15 cellular contexts compared by ENCODE assay signal in genomic region chr22:17884951-17885350, GRCh38.
DNase-seq lines count a peak whose midpoint lies in the region; FAIRE-seq and TF ChIP-seq lines count a peak whose summit lies in the region.
"Had no signal": no experiment of that assay in that cellular context is flagged by ENCODE, and none has a peak within 500 bp of the region (broad histone marks: within the 10 kb centered on the region; RNA-seq: fewer than 3 reads in every experiment).

No MANE protein-coding gene starts in this region.

- H3K4me3 Mint-ChIP-seq in astrocyte (ENCODE audit: unreplicated experiment) (no peak overlapping the region), neural progenitor cell (no peak overlapping the region)
- H3K4me3 Mint-ChIP-seq: CD4-positive, alpha-beta memory T cell had no signal

- no peaks in the 10 kb centered on the region for H3K79me2 ChIP-seq in astrocyte (ENCODE audit: insufficient read depth, low read length)
- H3K79me2 ChIP-seq in neural progenitor cell (ENCODE audit: low read depth): no peaks in the 10 kb centered on the region

- H3K36me3 Mint-ChIP-seq in astrocyte (ENCODE audit: low read depth, unreplicated experiment) (peaks cover 20% of the 10 kb centered on the region), neural progenitor cell (peaks cover 19% of the 10 kb centered on the region)

- H2AFZ ChIP-seq in astrocyte (ENCODE audit: low read depth, low read length) (no peak overlapping the region), neural progenitor cell (replicated peaks) (no peak overlapping the region)

- 85 to 92% (median 89%) methylated on average over 7 of the region's 7 CpGs for WGBS in stomach, 5 donors

- H3K36me3 ChIP-seq in astrocyte (ENCODE audit: insufficient read depth, low read length): peaks cover 8% of the 10 kb centered on the region
- peaks cover 21 to 92% (median 87%) of the 10 kb centered on the region in 4 donors for H3K36me3 ChIP-seq in stomach
- H3K36me3 ChIP-seq in neural progenitor cell: no peaks in the 10 kb centered on the region

- H3K4me1 ChIP-seq in astrocyte (ENCODE audit: insufficient read depth, low read length) (no peaks in the 10 kb centered on the region), stomach (peaks cover 0 to 3% (median 0%) of the 10 kb centered on the region in 4 donors), neural progenitor cell (no peaks in the 10 kb centered on the region)

- TF ChIP-seq CTCF in RWPE1 (conservative IDR thresholded peaks at IDR 0.05; ENCODE audit: low read depth): no peak
- TF ChIP-seq CTCF in astrocyte (IDR thresholded peaks at IDR 0.05; ENCODE audit: insufficient read depth, low read depth, low read length): no peak
- no peak for TF ChIP-seq CTCF in stomach (IDR thresholded peaks at IDR 0.05)
- TF ChIP-seq CTCF in neural progenitor cell (IDR thresholded peaks at IDR 0.05): no peak

- H3K9me3 Mint-ChIP-seq in astrocyte (ENCODE audit: unreplicated experiment) (no peaks in the 10 kb centered on the region), neural progenitor cell (no peaks in the 10 kb centered on the region)
- H3K9me3 Mint-ChIP-seq: CD4-positive, alpha-beta memory T cell had no signal

- no peaks in the 10 kb centered on the region for H3K27me3 Mint-ChIP-seq in astrocyte (ENCODE audit: low read depth, unreplicated experiment)
- H3K27me3 Mint-ChIP-seq in neural progenitor cell (ENCODE audit: insufficient read depth, low read depth): peaks cover 2% of the 10 kb centered on the region
- H3K27me3 Mint-ChIP-seq: CD4-positive, alpha-beta memory T cell had no signal

- H3K4me2 ChIP-seq in astrocyte (ENCODE audit: low read length): no peak overlapping the region
- no peak overlapping the region for H3K4me2 ChIP-seq in neural progenitor cell

- H3K9me3 ChIP-seq in astrocyte (ENCODE audit: insufficient read depth, low read depth, low read length): no peaks in the 10 kb centered on the region
- H3K9me3 ChIP-seq in stomach: no peaks in the 10 kb centered on the region
- H3K9me3 ChIP-seq in neural progenitor cell (ENCODE audit: low read depth): no peaks in the 10 kb centered on the region

- intact Hi-C loops in stomach (cut with DNase I; ENCODE audit: low total_unique reads): no loop called here

- H3K4me3 ChIP-seq in astrocyte (ENCODE audit: insufficient read depth, low read depth, low read length): no peak overlapping the region
- no peak overlapping the region for H3K4me3 ChIP-seq in skeletal muscle cell (ENCODE audit: low read depth, low read length)
- no peak overlapping the region for H3K4me3 ChIP-seq in stomach
- no peak overlapping the region for H3K4me3 ChIP-seq in neural progenitor cell
- H3K4me3 ChIP-seq: SK-N-MC had no signal

- no peak for DNase-seq in RWPE1 (ENCODE audit: low spot score)
- no peak for DNase-seq in astrocyte (ENCODE audit: low read depth)
- no peak for DNase-seq in epithelial cell of prostate (ENCODE audit: low read depth, low spot score)
- DNase-seq in skeletal muscle cell (ENCODE audit: low read depth): peak; percentile 33
- DNase-seq in GM12892 (ENCODE audit: insufficient read length): no peak
- no peak for DNase-seq in stomach
- no peak for DNase-seq in neural progenitor cell (ENCODE audit: low spot score)
- DNase-seq: Calu3; CD4-positive, alpha-beta memory T cell; DMS53; NCI-H1417 treated with DMSO at 0.1 percent for 48 hours; NCI-H2029 had no signal

- H3K27ac Mint-ChIP-seq in astrocyte (ENCODE audit: unreplicated experiment): peak overlapping the region; percentile 36
- H3K27ac Mint-ChIP-seq in neural progenitor cell: no peak overlapping the region

- H3K27me3 ChIP-seq in astrocyte (ENCODE audit: insufficient read depth, low read length): no peaks in the 10 kb centered on the region
- H3K27me3 ChIP-seq in stomach: no peaks in the 10 kb centered on the region
- no peaks in the 10 kb centered on the region for H3K27me3 ChIP-seq in neural progenitor cell

- TF ChIP-seq POLR2A in GM12892 (IDR thresholded peaks at IDR 0.05; ENCODE audit: low read depth, low read length) (no peak), stomach (IDR thresholded peaks at IDR 0.05) (no peak)

- no peak for FAIRE-seq in astrocyte (lab: Jason Lieb, UNC)
- FAIRE-seq in GM12892 (lab: Jason Lieb, UNC): no peak
- FAIRE-seq: HTR-8/SVneo had no signal

- TF ChIP-seq EP300 in stomach (IDR thresholded peaks at IDR 0.05): no peak

- H3K4me1 Mint-ChIP-seq in astrocyte (ENCODE audit: low read depth, unreplicated experiment) (peaks cover 20% of the 10 kb centered on the region), neural progenitor cell (peaks cover 2% of the 10 kb centered on the region)
- H3K4me1 Mint-ChIP-seq: CD4-positive, alpha-beta memory T cell had no signal

- H4K20me1 ChIP-seq in astrocyte (ENCODE audit: insufficient read depth, low read length) (peaks cover 34% of the 10 kb centered on the region), neural progenitor cell (ENCODE audit: low read depth) (peaks cover 3% of the 10 kb centered on the region)

- H3K9ac ChIP-seq in astrocyte (ENCODE audit: low read length): no peak overlapping the region
- no peak overlapping the region for H3K9ac ChIP-seq in neural progenitor cell

- peak overlapping the region; percentile 75 for H3K27ac ChIP-seq in RWPE1
- H3K27ac ChIP-seq in astrocyte (ENCODE audit: low read depth, low read length): no peak overlapping the region
- H3K27ac ChIP-seq in epithelial cell of prostate: peak overlapping the region; percentile 52
- H3K27ac ChIP-seq in stomach: no peak overlapping the region
- no peak overlapping the region for H3K27ac ChIP-seq in neural progenitor cell
- H3K27ac ChIP-seq: HL-60, SK-N-MC had no signal

- POLR2A ChIA-PET in RWPE1 (lab: Yijun Ruan, JAX; ENCODE audit: low non-redundant PET): no interaction called here

- CTCF ChIA-PET in RWPE1 (lab: Yijun Ruan, JAX): no interaction called here

- H3F3A ChIP-seq in neural progenitor cell (ENCODE audit: low read depth): no peaks in the 10 kb centered on the region

Comparison
In these comparisons a context has a peak if more than half of its experiments do, and no peak if none do; other contexts are left out.
1. H3K27ac ChIP-seq: peak in RWPE1 (single experiment) and epithelial cell of prostate (single experiment); none in astrocyte (single experiment), stomach (0 of 5) and neural progenitor cell (single experiment).